ENCODE assay signal across 10 cellular contexts in genomic region chr4:109548655-109549054, GRCh38. TPM values are rescaled to one million over a fixed set of nuclear protein-coding genes. Genes with fewer than 3 reads are reported as not detected.
A peak's percentile ranks its signal among the peaks of the same experiment; 100 is the strongest.
DNase-seq lines count a peak whose midpoint lies in the region; ATAC-seq and TF ChIP-seq lines count a peak whose summit lies in the region.
"Had no signal": no experiment of that assay in that cellular context is flagged by ENCODE, and none has a peak within 500 bp of the region (broad histone marks: within the 10 kb centered on the region; RNA-seq: fewer than 3 reads in every experiment).

No MANE protein-coding gene starts in this region.

- intact Hi-C loops in activated CD4-positive, alpha-beta T cell treated with anti-CD3 and anti-CD28 coated beads, Interleukin-2, amount 10 ng/mL, durations not matched to agents 24 days and 14 days (cut with micrococcal nuclease): loop anchor here (1.0 kb wide), 1 partner anchor 12 kb away; the partner anchor contains the start of gene MCUB
- intact Hi-C loops in left ventricle myocardium superior (cut with micrococcal nuclease): no loop called here
- intact Hi-C loops in upper lobe of right lung (cut with DNase I): no loop called here

- H3K27ac Mint-ChIP-seq in activated CD4-positive, alpha-beta T cell treated with anti-CD3 and anti-CD28 coated beads, Interleukin-2, amount 10 ng/mL, durations not matched to agents 24 days and 14 days: peak overlapping the region; percentile 57

- peaks cover 10% of the 10 kb centered on the region for H3K9me3 Mint-ChIP-seq in activated CD4-positive, alpha-beta T cell treated with anti-CD3 and anti-CD28 coated beads, Interleukin-2, amount 10 ng/mL, durations not matched to agents 24 days and 14 days
- H3K9me3 Mint-ChIP-seq: IgD-negative memory B cell had no signal

- no peaks in the 10 kb centered on the region for H3K27me3 Mint-ChIP-seq in activated CD4-positive, alpha-beta T cell treated with anti-CD3 and anti-CD28 coated beads, Interleukin-2, amount 10 ng/mL, durations not matched to agents 24 days and 14 days
- H3K27me3 Mint-ChIP-seq: IgD-negative memory B cell had no signal

- H3K4me3 Mint-ChIP-seq in activated CD4-positive, alpha-beta T cell treated with anti-CD3 and anti-CD28 coated beads, Interleukin-2, amount 10 ng/mL, durations not matched to agents 24 days and 14 days: peak overlapping the region; percentile 14
- H3K4me3 Mint-ChIP-seq: IgD-negative memory B cell had no signal

- no peaks in the 10 kb centered on the region for H3K9me3 ChIP-seq in upper lobe of right lung

- peak; percentile 30 for DNase-seq in stimulated activated CD4-positive, alpha-beta T cell treated with anti-CD3 and anti-CD28 coated beads, Interleukin-15, amount 100 ng/mL, for 24 hours
- DNase-seq in stimulated activated CD4-positive, alpha-beta T cell treated with anti-CD3 and anti-CD28 coated beads, Interleukin-2, amount 100 ng/mL, for 48 hours: no peak
- DNase-seq in activated CD4-positive, alpha-beta T cell treated with anti-CD3 and anti-CD28 coated beads, Interleukin-2, amount 10 ng/mL, durations not matched to agents 24 days and 14 days: peak; percentile 63
- DNase-seq in left ventricle myocardium superior (no peak), upper lobe of right lung (no peak), NCI-H2171 (lab: John Stamatoyannopoulos, UW) (no peak), NCI-H510A (lab: John Stamatoyannopoulos, UW) (no peak)

- no peak for TF ChIP-seq CTCF in upper lobe of right lung (IDR thresholded peaks at IDR 0.05)

- no peak overlapping the region for H3K4me3 ChIP-seq in upper lobe of right lung
- H3K4me3 ChIP-seq: skin epidermis had no signal

- H3K36me3 Mint-ChIP-seq in activated CD4-positive, alpha-beta T cell treated with anti-CD3 and anti-CD28 coated beads, Interleukin-2, amount 10 ng/mL, durations not matched to agents 24 days and 14 days (ENCODE audit: low read depth): peaks cover 29% of the 10 kb centered on the region
- H3K36me3 Mint-ChIP-seq: IgD-negative memory B cell had no signal

- H3K4me1 Mint-ChIP-seq in activated CD4-positive, alpha-beta T cell treated with anti-CD3 and anti-CD28 coated beads, Interleukin-2, amount 10 ng/mL, durations not matched to agents 24 days and 14 days: peaks cover 18% of the 10 kb centered on the region

- ATAC-seq in left ventricle myocardium superior (peak; percentile 52), upper lobe of right lung (peak; percentile 91), HG03095 (IDR thresholded peaks at IDR 0.05; ENCODE audit: unreplicated experiment) (no peak)

- H3K27me3 ChIP-seq in upper lobe of right lung: no peaks in the 10 kb centered on the region

- peaks cover 6% of the 10 kb centered on the region for H3K36me3 ChIP-seq in upper lobe of right lung

- no peaks in the 10 kb centered on the region for H3K4me1 ChIP-seq in upper lobe of right lung

- no peak overlapping the region for H3K27ac ChIP-seq in upper lobe of right lung

RNA-seq across cellular contexts. Expression of gene MCUB, which starts 11.4 kb away (rescaled TPM):
- 43.6 and 46.4 TPM in 2 replicates for total RNA-seq in activated CD4-positive, alpha-beta T cell treated with anti-CD3 and anti-CD28 coated beads, Interleukin-2, amount 10 ng/mL, durations not matched to agents 24 days and 14 days
- total RNA-seq in left ventricle myocardium superior: 3.5 TPM
- total RNA-seq in upper lobe of right lung: 14.8 TPM

Comparison
In these comparisons a context has a peak if more than half of its experiments do, and no peak if none do; other contexts are left out.
1. DNase-seq: peak in stimulated activated CD4-positive, alpha-beta T cell treated with anti-CD3 and anti-CD28 coated beads, Interleukin-15, amount 100 ng/mL, for 24 hours (single experiment) and activated CD4-positive, alpha-beta T cell treated with anti-CD3 and anti-CD28 coated beads, Interleukin-2, amount 10 ng/mL, durations not matched to agents 24 days and 14 days (single experiment); none in stimulated activated CD4-positive, alpha-beta T cell treated with anti-CD3 and anti-CD28 coated beads, Interleukin-2, amount 100 ng/mL, for 48 hours (0 of 2), left ventricle myocardium superior (single experiment), upper lobe of right lung (single experiment), NCI-H2171 (single experiment) and NCI-H510A (single experiment).